In the genomic region with DNA sequence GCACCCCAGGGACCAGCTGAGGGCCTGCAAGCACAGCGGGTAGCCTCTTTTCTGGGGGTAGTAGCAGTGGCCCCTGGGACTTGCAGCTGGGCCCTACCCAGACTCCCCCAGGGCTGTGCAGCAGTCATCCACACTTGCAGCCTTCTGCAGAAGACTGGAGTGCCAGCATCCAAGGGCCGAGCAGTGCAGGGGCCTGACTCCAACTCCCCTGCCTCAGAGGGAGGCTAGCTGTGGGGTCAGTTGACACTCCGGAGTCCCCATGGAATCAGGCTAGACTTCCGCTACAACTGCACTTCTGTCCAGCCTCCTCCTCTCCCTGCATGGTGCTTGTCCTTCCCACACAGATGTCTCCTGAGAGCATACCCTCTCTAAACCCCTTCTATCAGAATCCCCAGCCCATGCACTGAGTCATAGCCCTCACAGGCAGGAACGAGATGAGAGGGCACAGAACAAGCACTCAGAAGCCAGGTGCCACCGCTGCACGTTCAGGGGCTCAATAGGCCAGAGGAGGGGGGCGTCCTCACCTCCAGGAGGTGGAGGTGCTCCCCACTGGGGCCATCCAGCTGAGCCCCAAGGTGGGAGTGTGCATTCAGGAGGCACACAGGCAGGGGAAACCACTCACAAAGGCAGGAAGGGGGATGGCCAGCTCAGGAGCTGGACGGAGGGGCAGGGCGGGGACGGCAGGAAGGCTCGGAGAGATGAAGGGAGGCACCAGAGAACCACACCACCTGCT, we compare ENCODE assay signal across 24 cellular contexts. TPM values are rescaled to one million over a fixed set of nuclear protein-coding genes. Genes with fewer than 3 reads are reported as not detected.
A peak's percentile ranks its signal among the peaks of the same experiment; 100 is the strongest.
DNase-seq lines count a peak whose midpoint lies in the region; TF ChIP-seq lines count a peak whose summit lies in the region.
"Had no signal": no experiment of that assay in that cellular context is flagged by ENCODE, and none has a peak within 500 bp of the region (broad histone marks: within the 10 kb centered on the region; RNA-seq: fewer than 3 reads in every experiment).

No MANE protein-coding gene starts in this region.

- H3K4me2 ChIP-seq in mesenchymal stem cell (ENCODE audit: low read length, poor library complexity, severe bottlenecking) = no peak overlapping the region
- H3K4me2 ChIP-seq: GM23338 had no signal

- H3K27ac Mint-ChIP-seq in activated T-cell treated with anti-CD3 and anti-CD28 coated beads, Interleukin-2, amount 50 U/mL, for 24 hours = no peak overlapping the region
- H3K27ac Mint-ChIP-seq: CD14-positive monocyte; GM23338; immature natural killer cell; stimulated activated naive B cell treated with anti-CD40 and anti-IgM and Interleukin-4, amounts not matched to agents 10 μg/mL and 1 μg/mL and 100 μg/mL, for 72 hours had no signal

- H3K9me3 ChIP-seq in spleen (no peaks in the 10 kb centered on the region), mesenchymal stem cell (ENCODE audit: control insufficient read depth, low read length) (no peaks in the 10 kb centered on the region)
- H3K9me3 ChIP-seq: mucosa of descending colon, prostate gland had no signal

- no peak overlapping the region for H2AK5ac ChIP-seq in mesenchymal stem cell (ENCODE audit: low read length, severe bottlenecking)

- H3K9me3 Mint-ChIP-seq in activated T-cell treated with anti-CD3 and anti-CD28 coated beads, Interleukin-2, amount 50 U/mL, for 24 hours = no peaks in the 10 kb centered on the region
- H3K9me3 Mint-ChIP-seq: CD14-positive monocyte; GM23338; immature natural killer cell; stimulated activated naive B cell treated with anti-CD40 and anti-IgM and Interleukin-4, amounts not matched to agents 10 μg/mL and 1 μg/mL and 100 μg/mL, for 72 hours had no signal

- H3K36me3 Mint-ChIP-seq in activated T-cell treated with anti-CD3 and anti-CD28 coated beads, Interleukin-2, amount 50 U/mL, for 24 hours (ENCODE audit: low read depth) = no peaks in the 10 kb centered on the region
- H3K36me3 Mint-ChIP-seq: CD14-positive monocyte; immature natural killer cell; stimulated activated naive B cell treated with anti-CD40 and anti-IgM and Interleukin-4, amounts not matched to agents 10 μg/mL and 1 μg/mL and 100 μg/mL, for 72 hours had no signal

- H3K9ac ChIP-seq in mesenchymal stem cell (ENCODE audit: low read length) = no peak overlapping the region

- H3K79me1 ChIP-seq in mesenchymal stem cell (replicated peaks; ENCODE audit: low read length, poor library complexity, severe bottlenecking) = no peaks in the 10 kb centered on the region

- H3K27ac ChIP-seq in spleen (no peak overlapping the region), mesenchymal stem cell (ENCODE audit: low read length, poor library complexity, severe bottlenecking) (no peak overlapping the region)
- H3K27ac ChIP-seq: prostate gland had no signal

- H3K4me3 Mint-ChIP-seq in activated T-cell treated with anti-CD3 and anti-CD28 coated beads, Interleukin-2, amount 50 U/mL, for 24 hours = no peak overlapping the region
- H3K4me3 Mint-ChIP-seq: CD14-positive monocyte; GM23338; immature natural killer cell; stimulated activated naive B cell treated with anti-CD40 and anti-IgM and Interleukin-4, amounts not matched to agents 10 μg/mL and 1 μg/mL and 100 μg/mL, for 72 hours had no signal

- H3K4ac ChIP-seq in mesenchymal stem cell (ENCODE audit: low read depth in 1 of 2, low read length in 2 of 2) = no peak overlapping the region

- H3K36me3 ChIP-seq in spleen = no peaks in the 10 kb centered on the region
- no peaks in the 10 kb centered on the region for H3K36me3 ChIP-seq in mesenchymal stem cell (ENCODE audit: control insufficient read depth in 1 of 2, insufficient read depth in 2 of 2, low read depth in 1 of 2, low read length in 2 of 2)
- H3K36me3 ChIP-seq: prostate gland had no signal

- peaks cover 5% of the 10 kb centered on the region for H3K4me1 Mint-ChIP-seq in activated T-cell treated with anti-CD3 and anti-CD28 coated beads, Interleukin-2, amount 50 U/mL, for 24 hours (ENCODE audit: low read depth)

- H4K91ac ChIP-seq in mesenchymal stem cell (ENCODE audit: low read length) = no peak overlapping the region

- no peak overlapping the region for H2BK120ac ChIP-seq in mesenchymal stem cell (ENCODE audit: low read depth, low read length)

- no peak overlapping the region for H3K23ac ChIP-seq in mesenchymal stem cell (ENCODE audit: low read length in 2 of 2)

- no peak overlapping the region for H2BK12ac ChIP-seq in mesenchymal stem cell (ENCODE audit: low read length in 2 of 2)

- H3K18ac ChIP-seq in mesenchymal stem cell (ENCODE audit: low read depth in 1 of 2, low read length in 2 of 2) = no peak overlapping the region

- intact Hi-C loops in spleen (cut with DNase I; ENCODE audit: low total_unique reads) = no loop called here

- H3K14ac ChIP-seq in mesenchymal stem cell (ENCODE audit: low read length in 2 of 2) = no peak overlapping the region

- peak; percentile 17 for DNase-seq in activated T-cell treated with anti-CD3 and anti-CD28 coated beads, Interleukin-2, amount 50 U/mL, for 1 hour
- DNase-seq in activated T-cell treated with anti-CD3 and anti-CD28 coated beads, Interleukin-2, amount 50 U/mL, for 24 hours = no peak
- DNase-seq in GM20000 (ENCODE audit: low spot score) (peak; percentile 23), germinal center (ENCODE audit: low spot score) (peak; percentile 1), spleen (peak; percentile 72), mesenchymal stem cell (no peak)
- no peak for DNase-seq in stimulated activated CD4-positive, alpha-beta T cell treated with anti-CD3 and anti-CD28 coated beads, Interleukin-4, amount 100 ng/mL, for 4 hours
- DNase-seq in stimulated activated CD4-positive, alpha-beta T cell treated with anti-CD3 and anti-CD28 coated beads, Interleukin-4, amount 100 ng/mL, for 1 hour = no peak
- DNase-seq: ACHN; activated CD4-positive, alpha-beta T cell treated with anti-CD3 and anti-CD28 coated beads, Interleukin-2, amount 50 U/mL, for 48 hours; activated CD4-positive, CD25-positive, alpha-beta regulatory T cell; activated naive CD4-positive, alpha-beta T cell treated with Interleukin-2 at 50 U/mL for 16 hours; amniotic stem cell; immature natural killer cell; NCI-H1105; NCI-H2107; NCI-H526; stimulated activated naive B cell treated with anti-CD40 and anti-IgM and Interleukin-4, amounts not matched to agents 10 μg/mL and 1 μg/mL and 100 μg/mL, for 72 hours; T1000 had no signal

- no peak for TF ChIP-seq POLR2A in spleen (IDR thresholded peaks at IDR 0.05)

- H2BK15ac ChIP-seq in mesenchymal stem cell (ENCODE audit: low read depth, poor library complexity, severe bottlenecking) = no peak overlapping the region

- TF ChIP-seq CTCF in GM20000 (IDR thresholded peaks at IDR 0.05; ENCODE audit: extremely low read depth, missing control alignments) = no peak
- no peak for TF ChIP-seq CTCF in spleen (IDR thresholded peaks at IDR 0.05 in 8 of 11, conservative IDR thresholded peaks at IDR 0.05 in 3 of 11)

- WGBS in spleen, 5 donors = 66 to 85% (median 70%) methylated on average over 10 to 12 of the region's 12 CpGs
- WGBS in mesenchymal stem cell = 76% methylated on average over 12 of the region's 12 CpGs

- no peak overlapping the region for H2BK5ac ChIP-seq in mesenchymal stem cell (ENCODE audit: low read depth, low read length, poor library complexity, severe bottlenecking)

- peaks cover 7 to 39% (median 30%) of the 10 kb centered on the region in 6 donors for H3K4me1 ChIP-seq in spleen
- H3K4me1 ChIP-seq in mesenchymal stem cell (ENCODE audit: control insufficient read depth, insufficient read depth, low read depth, low read length) = peaks cover 3% of the 10 kb centered on the region
- H3K4me1 ChIP-seq: prostate gland had no signal

- no peak overlapping the region for H4K8ac ChIP-seq in mesenchymal stem cell (ENCODE audit: low read length)

- no peak overlapping the region for H2AFZ ChIP-seq in mesenchymal stem cell (ENCODE audit: low read depth, low read length)
- H2AFZ ChIP-seq: GM23338 had no signal

- H3K4me3 ChIP-seq in spleen (no peak overlapping the region), mesenchymal stem cell (ENCODE audit: insufficient read depth in 1 of 2, low read depth in 1 of 2, low read length in 2 of 2) (no peak overlapping the region)
- H3K4me3 ChIP-seq: GM23338, mucosa of descending colon, prostate gland had no signal

- H3K27me3 ChIP-seq in spleen (replicated peaks in 1 of 7) = peaks cover 0 to 30% (median 6%) of the 10 kb centered on the region in 7 donors
- H3K27me3 ChIP-seq in mesenchymal stem cell (ENCODE audit: control insufficient read depth in 1 of 2, insufficient read depth in 1 of 2, low read length in 2 of 2) = peaks cover 51 to 67% of the 10 kb centered on the region in 2 experiments

- H3K27me3 Mint-ChIP-seq in activated T-cell treated with anti-CD3 and anti-CD28 coated beads, Interleukin-2, amount 50 U/mL, for 24 hours = peaks cover 12% of the 10 kb centered on the region

RNA-seq across cellular contexts. Expression of gene RASGEF1A, which starts 7.5 kb away (rescaled TPM):
- total RNA-seq in spleen = 1 to 10 TPM; 2.5 to 7.1 (median 3.6) TPM
- 1 to 10 TPM; 1.9 to 3.1 (median 2.1) TPM for polyA plus RNA-seq in spleen
- polyA plus RNA-seq in mesenchymal stem cell (2013, experiment 1 of 2) = 1.4 TPM
- 1.3 TPM for polyA plus RNA-seq in mesenchymal stem cell (2013, experiment 2 of 2)
- total RNA-seq: LHCN-M2 had no signal

Comparison
In these comparisons a context has a peak if more than half of its experiments do, and no peak if none do; other contexts are left out.
1. DNase-seq: peak in activated T-cell treated with anti-CD3 and anti-CD28 coated beads, Interleukin-2, amount 50 U/mL, for 1 hour (single experiment), GM20000 (single experiment), germinal center (single experiment) and spleen (single experiment); none in activated T-cell treated with anti-CD3 and anti-CD28 coated beads, Interleukin-2, amount 50 U/mL, for 24 hours (single experiment), stimulated activated CD4-positive, alpha-beta T cell treated with anti-CD3 and anti-CD28 coated beads, Interleukin-4, amount 100 ng/mL, for 4 hours (0 of 2), stimulated activated CD4-positive, alpha-beta T cell treated with anti-CD3 and anti-CD28 coated beads, Interleukin-4, amount 100 ng/mL, for 1 hour (single experiment) and mesenchymal stem cell (single experiment).